2 cellular contexts compared by ENCODE assay signal in genomic region chr4:168558587-168558986, GRCh38.
A peak's percentile ranks its signal among the peaks of the same experiment; 100 is the strongest.
TF ChIP-seq lines count a peak whose summit lies in the region.

No MANE protein-coding gene starts in this region.

TF ChIP-seq in A549, 52 proteins besides CTCF, POLR2A, EP300 and RAD21 (continued from another document):
- 0 out of 2 replicates have a peak, but pooled peaks have one; percentile 20 for TF ChIP-seq E2F6 (IDR thresholded peaks at IDR 0.05; ENCODE audit: borderline replicate concordance, low read depth)

TF ChIP-seq in IMR-90, 13 proteins besides CTCF, POLR2A, EP300 and RAD21 (continued from another document):
- TF ChIP-seq MXI1 (IDR thresholded peaks at IDR 0.05; ENCODE audit: borderline replicate concordance, low read depth, low read length) (no peak), ELK1 (IDR thresholded peaks at IDR 0.05; ENCODE audit: borderline replicate concordance, low read depth, low read length) (no peak), FOS (IDR thresholded peaks at IDR 0.05; ENCODE audit: low read depth, low read length) (no peak), BHLHE40 (IDR thresholded peaks at IDR 0.05; ENCODE audit: low read depth, low read length) (no peak)
